ENCODE assay signal across 9 cellular contexts in the genomic region with DNA sequence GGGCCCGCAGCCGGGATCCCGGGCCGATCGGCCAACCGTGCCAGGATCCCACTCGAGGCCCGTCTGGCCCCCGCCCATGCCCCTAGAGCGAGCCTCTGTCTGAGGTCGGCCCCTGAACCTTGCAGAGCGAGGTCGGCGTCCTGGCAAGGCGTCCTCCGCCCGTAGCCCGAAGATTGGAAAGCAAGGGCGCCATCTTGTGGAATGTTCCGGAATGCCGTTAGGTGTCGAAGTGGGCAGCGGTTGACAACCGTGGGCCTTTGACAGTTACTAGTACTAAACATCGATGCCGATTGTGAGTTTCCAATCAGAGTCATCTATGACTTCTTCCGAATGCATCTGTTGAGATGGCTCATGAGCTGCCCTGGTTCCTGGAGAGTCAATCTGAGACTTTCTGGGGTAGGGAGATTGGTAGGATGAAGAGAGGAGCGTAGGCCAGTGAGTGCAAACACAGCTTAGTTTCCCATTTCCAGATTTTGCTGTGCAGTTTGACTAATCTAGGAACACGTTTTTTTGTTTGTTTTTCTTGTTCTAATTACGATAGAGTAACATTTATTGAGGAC. TPM values are rescaled to one million over a fixed set of nuclear protein-coding genes. Genes with fewer than 3 reads are reported as not detected.
A peak's percentile ranks its signal among the peaks of the same experiment; 100 is the strongest.
DNase-seq lines count a peak whose midpoint lies in the region; ATAC-seq and TF ChIP-seq lines count a peak whose summit lies in the region.
"Had no signal": no experiment of that assay in that cellular context is flagged by ENCODE, and none has a peak within 500 bp of the region (broad histone marks: within the 10 kb centered on the region; RNA-seq: fewer than 3 reads in every experiment).

No MANE protein-coding gene starts in this region.

- H3K27ac Mint-ChIP-seq in activated CD4-positive, alpha-beta T cell treated with anti-CD3 and anti-CD28 coated beads, Interleukin-2, amount 10 ng/mL, durations not matched to agents 24 days and 14 days: peak overlapping the region; percentile 43

- ATAC-seq in GM19023 (IDR thresholded peaks at IDR 0.05; ENCODE audit: unreplicated experiment) (peak; percentile 73), HG03196 (IDR thresholded peaks at IDR 0.05; ENCODE audit: unreplicated experiment) (peak; percentile 81), left colon (peak; percentile 72)

- TF ChIP-seq CTCF in coronary artery (IDR thresholded peaks at IDR 0.05): peak; percentile 82

- peak overlapping the region; percentile 85 for H3K4me3 Mint-ChIP-seq in activated CD4-positive, alpha-beta T cell treated with anti-CD3 and anti-CD28 coated beads, Interleukin-2, amount 10 ng/mL, durations not matched to agents 24 days and 14 days

- intact Hi-C loops in activated CD4-positive, alpha-beta T cell treated with anti-CD3 and anti-CD28 coated beads, Interleukin-2, amount 10 ng/mL, durations not matched to agents 24 days and 14 days (cut with micrococcal nuclease): loop anchor here (1.0 to 5.0 kb wide), 6 partner anchors 682 to 1554 kb away; a partner anchor contains a TSS
- intact Hi-C loops in left colon (cut with DNase I, micrococcal nuclease): loop anchor here (2.0 to 10.0 kb wide), 3 partner anchors 574 to 686 kb away; no protein-coding TSS in a partner anchor

- H3K27me3 Mint-ChIP-seq in activated CD4-positive, alpha-beta T cell treated with anti-CD3 and anti-CD28 coated beads, Interleukin-2, amount 10 ng/mL, durations not matched to agents 24 days and 14 days: peaks cover 22% of the 10 kb centered on the region

- H3K36me3 Mint-ChIP-seq in activated CD4-positive, alpha-beta T cell treated with anti-CD3 and anti-CD28 coated beads, Interleukin-2, amount 10 ng/mL, durations not matched to agents 24 days and 14 days (ENCODE audit: low read depth): peaks cover 7% of the 10 kb centered on the region

- H3K27ac ChIP-seq in coronary artery: peak overlapping the region; percentile 93 to 97

- H3K4me3 ChIP-seq in coronary artery: peak overlapping the region; percentile 93

- no peaks in the 10 kb centered on the region for H3K9me3 Mint-ChIP-seq in activated CD4-positive, alpha-beta T cell treated with anti-CD3 and anti-CD28 coated beads, Interleukin-2, amount 10 ng/mL, durations not matched to agents 24 days and 14 days

- peaks cover 20% of the 10 kb centered on the region for H3K4me1 Mint-ChIP-seq in activated CD4-positive, alpha-beta T cell treated with anti-CD3 and anti-CD28 coated beads, Interleukin-2, amount 10 ng/mL, durations not matched to agents 24 days and 14 days

- DNase-seq in AG20443 (ENCODE audit: low spot score): peak; percentile 87
- peak; percentile 92 for DNase-seq in NCI-H460 (ENCODE audit: extremely low read depth, low read depth)
- peak; percentile 97 for DNase-seq in activated CD4-positive, alpha-beta T cell treated with anti-CD3 and anti-CD28 coated beads, Interleukin-2, amount 10 ng/mL, durations not matched to agents 24 days and 14 days
- DNase-seq in coronary artery (ENCODE audit: low spot score): no peak
- peak; percentile 89 to 97 for DNase-seq in left colon
- peak; percentile 88 for DNase-seq in stimulated activated CD4-positive, alpha-beta T cell treated with anti-CD3 and anti-CD28 coated beads, Interleukin-1b, Interleukin-23, amount 100 ng/mL, for 48 hours

RNA-seq across cellular contexts. Expression of a gene that starts 0.9 kb away (rescaled TPM):
- total RNA-seq in NCI-H460 (2014; rRNA removed; shearing (Covaris generic)): 186 and 202 TPM in 2 replicates
- polyA plus RNA-seq in NCI-H460 (2014; cell fraction: nucleus; rRNA removed): 291 and 324 TPM in 2 replicates
- 25.6 and 30.1 TPM in 2 replicates for total RNA-seq in activated CD4-positive, alpha-beta T cell treated with anti-CD3 and anti-CD28 coated beads, Interleukin-2, amount 10 ng/mL, durations not matched to agents 24 days and 14 days
- 10 to 100 TPM; 13.7 to 25.8 TPM for total RNA-seq in left colon

RNA-seq across cellular contexts. Expression of a gene that starts 30.4 kb away (rescaled TPM):
- total RNA-seq in NCI-H460 (2014; rRNA removed; shearing (Covaris generic)): not detected in 2 replicates
- not detected in 2 replicates for polyA plus RNA-seq in NCI-H460 (2014; cell fraction: nucleus; rRNA removed)
- total RNA-seq in activated CD4-positive, alpha-beta T cell treated with anti-CD3 and anti-CD28 coated beads, Interleukin-2, amount 10 ng/mL, durations not matched to agents 24 days and 14 days: not detected in 2 replicates
- under 1 TPM in 1 of 2 donors, not detected in 1; 0.70 TPM for total RNA-seq in left colon
- total RNA-seq: activated CD8-positive, alpha-beta memory T cell treated with anti-CD3 and anti-CD28 coated beads for 36 hours had no signal
